1 cellular context compared by ENCODE assay signal in the genomic region with DNA sequence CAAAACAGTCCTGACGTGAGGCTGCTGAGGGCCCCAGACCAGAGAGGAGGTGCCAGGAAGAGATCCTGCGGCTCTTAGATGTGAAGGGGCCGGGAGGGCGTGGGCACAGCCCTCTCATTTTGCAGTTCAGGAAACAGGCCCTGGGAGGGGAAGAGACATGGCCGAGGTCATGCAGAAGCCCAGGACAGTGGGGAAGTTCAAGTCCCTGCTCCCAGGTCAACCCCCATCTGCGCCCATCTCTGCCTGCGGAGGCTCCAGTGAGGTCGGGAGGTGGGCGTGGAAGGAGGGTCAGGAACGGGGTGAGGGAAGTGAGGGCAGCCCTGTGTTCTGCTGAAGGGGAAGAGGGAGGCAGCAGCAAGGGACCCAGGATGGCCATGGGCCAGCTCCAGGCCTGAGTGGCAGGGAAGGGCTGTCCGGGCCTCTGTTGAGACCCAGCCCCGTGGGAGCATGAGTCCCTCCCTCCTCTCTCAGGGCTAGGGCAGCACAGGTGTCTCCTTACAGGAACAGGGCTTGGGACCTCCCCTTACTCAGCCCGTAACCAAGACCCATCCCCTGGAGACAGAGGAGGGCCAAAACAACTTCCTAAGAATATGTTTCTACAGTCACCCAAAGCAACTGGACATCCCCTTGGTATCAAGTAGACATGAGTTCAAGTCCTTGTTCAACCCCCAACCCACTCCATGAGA.
TF ChIP-seq lines count a peak whose summit lies in the region.

No MANE protein-coding gene starts in this region.

TF ChIP-seq in IMR-90, 13 proteins besides CTCF, POLR2A, EP300 and RAD21:
- TF ChIP-seq, protein P1, sequence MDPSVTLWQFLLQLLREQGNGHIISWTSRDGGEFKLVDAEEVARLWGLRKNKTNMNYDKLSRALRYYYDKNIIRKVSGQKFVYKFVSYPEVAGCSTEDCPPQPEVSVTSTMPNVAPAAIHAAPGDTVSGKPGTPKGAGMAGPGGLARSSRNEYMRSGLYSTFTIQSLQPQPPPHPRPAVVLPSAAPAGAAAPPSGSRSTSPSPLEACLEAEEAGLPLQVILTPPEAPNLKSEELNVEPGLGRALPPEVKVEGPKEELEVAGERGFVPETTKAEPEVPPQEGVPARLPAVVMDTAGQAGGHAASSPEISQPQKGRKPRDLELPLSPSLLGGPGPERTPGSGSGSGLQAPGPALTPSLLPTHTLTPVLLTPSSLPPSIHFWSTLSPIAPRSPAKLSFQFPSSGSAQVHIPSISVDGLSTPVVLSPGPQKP (IDR thresholded peaks at IDR 0.05; ENCODE audit: borderline replicate concordance, low read depth, low read length), result no peak
- no peak for TF ChIP-seq CEBPB (IDR thresholded peaks at IDR 0.05; ENCODE audit: low read depth, low read length)
- TF ChIP-seq BHLHE40 (IDR thresholded peaks at IDR 0.05; ENCODE audit: low read depth, low read length), result no peak
- no peak for TF ChIP-seq RFX5 (IDR thresholded peaks at IDR 0.05; ENCODE audit: low read depth, low read length)
- no peak for TF ChIP-seq CHD1 (IDR thresholded peaks at IDR 0.05; ENCODE audit: low read depth, low read length)
- no peak for TF ChIP-seq NFE2L2 (IDR thresholded peaks at IDR 0.05; ENCODE audit: low read depth, low read length)
- no peak for TF ChIP-seq RCOR1 (IDR thresholded peaks at IDR 0.05; ENCODE audit: insufficient replicate concordance, low read length)
- TF ChIP-seq SMC3 (IDR thresholded peaks at IDR 0.05; ENCODE audit: low read depth, low read length), result no peak
